1 cellular context compared by ENCODE assay signal in genomic region chr1:230002164-230002803, GRCh38.
TF ChIP-seq lines count a peak whose summit lies in the region.

No MANE protein-coding gene starts in this region.

TF ChIP-seq in GM23338, 12 proteins besides CTCF, POLR2A, EP300 and RAD21 (continued from another document):
- TF ChIP-seq ZNF462 (CRISPR knock-in tag; IDR thresholded peaks at IDR 0.05) = no peak
